ENCODE assay signal across 1 cellular context in genomic region chr17:41913798-41914197, GRCh38.
A peak's percentile ranks its signal among the peaks of the same experiment; 100 is the strongest.
TF ChIP-seq lines count a peak whose summit lies in the region.

No MANE protein-coding gene starts in this region.

TF ChIP-seq in HepG2, 621 proteins besides CTCF, POLR2A, EP300 and RAD21:
- TF ChIP-seq CC2D1A (CRISPR knock-in tag; IDR thresholded peaks at IDR 0.05), result no peak
- TF ChIP-seq ATF7 (IDR thresholded peaks at IDR 0.05), result no peak
- TF ChIP-seq ATF7 (CRISPR knock-in tag; IDR thresholded peaks at IDR 0.05), result no peak
- no peak for TF ChIP-seq E2F5 (CRISPR knock-in tag; conservative IDR thresholded peaks at IDR 0.05)
- TF ChIP-seq ZNF33A (CRISPR knock-in tag; IDR thresholded peaks at IDR 0.05; ENCODE audit: borderline replicate concordance), result no peak
- TF ChIP-seq KAT7 (CRISPR knock-in tag; IDR thresholded peaks at IDR 0.05; ENCODE audit: borderline replicate concordance), result no peak
- TF ChIP-seq NFKB2 (CRISPR knock-in tag; IDR thresholded peaks at IDR 0.05; ENCODE audit: borderline replicate concordance), result no peak
- TF ChIP-seq ZNF33B (CRISPR knock-in tag; IDR thresholded peaks at IDR 0.05), result 0 out of 2 replicates have a peak, but pooled peaks have one; percentile 33
- no peak for TF ChIP-seq TCF7 (IDR thresholded peaks at IDR 0.05; ENCODE audit: low read depth)
- no peak for TF ChIP-seq SOX5 (CRISPR knock-in tag; IDR thresholded peaks at IDR 0.05; ENCODE audit: borderline replicate concordance)
- TF ChIP-seq ZNF264 (CRISPR knock-in tag; IDR thresholded peaks at IDR 0.05), result no peak
- 0 out of 2 replicates have a peak, but pooled peaks have one; percentile 14 for TF ChIP-seq ZNF44 (CRISPR knock-in tag; IDR thresholded peaks at IDR 0.05)
- no peak for TF ChIP-seq AHDC1 (CRISPR knock-in tag; IDR thresholded peaks at IDR 0.05; ENCODE audit: borderline replicate concordance)
- no peak for TF ChIP-seq ZNF557 (CRISPR knock-in tag; IDR thresholded peaks at IDR 0.05)
- no peak for TF ChIP-seq CERS6 (CRISPR knock-in tag; IDR thresholded peaks at IDR 0.05)
- no peak for TF ChIP-seq HNF4G (IDR thresholded peaks at IDR 0.05; ENCODE audit: borderline replicate concordance, low read depth, low read length)
- no peak for TF ChIP-seq HNF4G (CRISPR knock-in tag; IDR thresholded peaks at IDR 0.05; ENCODE audit: borderline replicate concordance, low read depth)
- TF ChIP-seq ZNF709 (CRISPR knock-in tag; IDR thresholded peaks at IDR 0.05), result 0 out of 2 replicates have a peak, but pooled peaks have one; percentile 8
